ENCODE assay signal across 8 cellular contexts in the genomic region with DNA sequence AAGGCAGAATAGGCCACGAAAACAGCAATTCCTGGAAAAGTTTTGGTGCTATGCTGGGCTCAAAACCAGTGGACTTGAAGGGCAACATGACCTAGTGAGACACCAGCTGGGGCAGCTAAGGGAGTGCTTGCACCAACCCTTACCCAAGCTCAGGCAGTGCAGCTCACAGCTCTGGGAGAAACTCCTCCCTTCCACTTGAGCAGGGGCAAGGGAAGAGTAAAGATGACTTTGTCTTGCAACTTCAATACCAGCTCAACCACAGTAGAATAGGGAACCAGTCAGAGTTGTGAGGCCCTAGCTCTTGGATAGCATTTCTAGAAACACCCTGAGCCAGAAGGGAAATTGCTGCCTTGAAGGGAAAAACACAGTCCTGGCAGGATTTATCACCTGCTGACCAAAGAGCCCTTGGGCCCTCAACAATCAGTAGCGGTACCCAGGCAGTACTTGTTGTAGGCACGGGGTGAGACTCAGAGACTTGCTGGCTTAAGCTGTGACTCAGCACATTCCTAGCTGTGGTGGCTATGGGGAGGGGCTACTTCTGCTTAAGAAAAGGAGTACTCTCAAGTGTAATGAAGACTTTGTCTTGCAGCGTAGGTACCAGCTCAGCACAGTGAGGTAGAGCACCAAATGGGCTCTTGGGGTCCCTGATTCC. TPM values are rescaled to one million over a fixed set of nuclear protein-coding genes. Genes with fewer than 3 reads are reported as not detected.
DNase-seq lines count a peak whose midpoint lies in the region; ATAC-seq and TF ChIP-seq lines count a peak whose summit lies in the region.
"Had no signal": no experiment of that assay in that cellular context is flagged by ENCODE, and none has a peak within 500 bp of the region (broad histone marks: within the 10 kb centered on the region; RNA-seq: fewer than 3 reads in every experiment).

No MANE protein-coding gene starts in this region.

- no peaks in the 10 kb centered on the region for H3K9me3 ChIP-seq in RWPE2 (ENCODE audit: severe bottlenecking)

- peak; percentile 74 for DNase-seq in HFFc6
- no peak for DNase-seq in RWPE2 (ENCODE audit: low spot score)
- peak; percentile 87 for DNase-seq in glomerular visceral epithelial cell (ENCODE audit: extremely low spot score)
- DNase-seq in stimulated activated naive B cell treated with anti-CD40 and anti-IgM and Interleukin-4, amounts not matched to agents 10 μg/mL and 1 μg/mL and 100 μg/mL, for 72 hours, result no peak
- no peak for DNase-seq in activated T-cell treated with anti-CD3 and anti-CD28 coated beads, Interleukin-2, amount 50 U/mL, for 48 hours
- DNase-seq: activated naive CD4-positive, alpha-beta T cell had no signal

- H3K4me3 ChIP-seq in RWPE2 (ENCODE audit: severe bottlenecking), result no peak overlapping the region

- H3K27me3 ChIP-seq in RWPE2 (ENCODE audit: insufficient read depth, poor library complexity, severe bottlenecking), result no peaks in the 10 kb centered on the region

- TF ChIP-seq CTCF in HFFc6 (IDR thresholded peaks at IDR 0.05) (no peak), RWPE2 (IDR thresholded peaks at IDR 0.05; ENCODE audit: poor library complexity, severe bottlenecking) (no peak)

- no peaks in the 10 kb centered on the region for H3K9me3 Mint-ChIP-seq in HFFc6
- H3K9me3 Mint-ChIP-seq in stimulated activated naive B cell treated with anti-CD40 and anti-IgM and Interleukin-4, amounts not matched to agents 10 μg/mL and 1 μg/mL and 100 μg/mL, for 72 hours, result peaks cover 5 to 7% of the 10 kb centered on the region in 2 donors

- H3K36me3 Mint-ChIP-seq in HFFc6 (ENCODE audit: low read depth), result 0 out of 2 replicates have a peak, but pooled peaks cover 10% of the 10 kb centered on the region
- peaks cover 3% of the 10 kb centered on the region in 2 donors for H3K36me3 Mint-ChIP-seq in stimulated activated naive B cell treated with anti-CD40 and anti-IgM and Interleukin-4, amounts not matched to agents 10 μg/mL and 1 μg/mL and 100 μg/mL, for 72 hours

- H3K4me1 Mint-ChIP-seq in HFFc6 (ENCODE audit: low read depth), result peaks cover 13% of the 10 kb centered on the region
- H3K4me1 Mint-ChIP-seq in stimulated activated naive B cell treated with anti-CD40 and anti-IgM and Interleukin-4, amounts not matched to agents 10 μg/mL and 1 μg/mL and 100 μg/mL, for 72 hours, result peaks cover 2 to 11% of the 10 kb centered on the region in 2 donors

- H3K27ac Mint-ChIP-seq in HFFc6, result peak overlapping the region; percentile 72
- no peak overlapping the region for H3K27ac Mint-ChIP-seq in stimulated activated naive B cell treated with anti-CD40 and anti-IgM and Interleukin-4, amounts not matched to agents 10 μg/mL and 1 μg/mL and 100 μg/mL, for 72 hours

- peak overlapping the region; percentile 24 for H3K27ac ChIP-seq in RWPE2 (ENCODE audit: poor library complexity, severe bottlenecking)

- peaks cover 7% of the 10 kb centered on the region for H3K27me3 Mint-ChIP-seq in HFFc6 (ENCODE audit: insufficient read depth)
- H3K27me3 Mint-ChIP-seq in stimulated activated naive B cell treated with anti-CD40 and anti-IgM and Interleukin-4, amounts not matched to agents 10 μg/mL and 1 μg/mL and 100 μg/mL, for 72 hours, result peaks cover 3% of the 10 kb centered on the region in 2 donors

- peak; percentile 99 for ATAC-seq in RWPE2 (ENCODE audit: low read depth)
- peak; percentile 33 to 49 for ATAC-seq in stimulated activated naive B cell treated with anti-CD40 and anti-IgM and Interleukin-4, amounts not matched to agents 10 μg/mL and 1 μg/mL and 100 μg/mL, for 72 hours (replicated peaks)
- ATAC-seq in HG03025 (IDR thresholded peaks at IDR 0.05; ENCODE audit: low FRiP score, unreplicated experiment), result no peak
- ATAC-seq in GM19351 (IDR thresholded peaks at IDR 0.05; ENCODE audit: unreplicated experiment), result no peak

- H3K36me3 ChIP-seq in RWPE2 (ENCODE audit: low read depth), result no peaks in the 10 kb centered on the region

- H3K4me3 Mint-ChIP-seq in HFFc6, result no peak overlapping the region
- H3K4me3 Mint-ChIP-seq in stimulated activated naive B cell treated with anti-CD40 and anti-IgM and Interleukin-4, amounts not matched to agents 10 μg/mL and 1 μg/mL and 100 μg/mL, for 72 hours, result no peak overlapping the region

- peaks cover 9% of the 10 kb centered on the region for H3K4me1 ChIP-seq in RWPE2 (ENCODE audit: insufficient read depth, poor library complexity, severe bottlenecking)

RNA-seq across cellular contexts. Expression of gene ABCG2, which starts 19.7 kb away (rescaled TPM):
- total RNA-seq in HFFc6 (2021; fragmentation: NEBNext Ultra II Directional; extraction: Animal tissue kit (Norgen Biotek cat#: 25700)), result under 1 TPM; 0.10 to 0.33 (median 0.13) TPM

Comparison
In these comparisons a context has a peak if more than half of its experiments do, and no peak if none do; other contexts are left out.
1. DNase-seq: peak in HFFc6 (single experiment) and glomerular visceral epithelial cell (single experiment); none in RWPE2 (single experiment), stimulated activated naive B cell treated with anti-CD40 and anti-IgM and Interleukin-4, amounts not matched to agents 10 μg/mL and 1 μg/mL and 100 μg/mL, for 72 hours (single experiment) and activated T-cell treated with anti-CD3 and anti-CD28 coated beads, Interleukin-2, amount 50 U/mL, for 48 hours (0 of 2).
2. ATAC-seq: peak in RWPE2 (single experiment) and stimulated activated naive B cell treated with anti-CD40 and anti-IgM and Interleukin-4, amounts not matched to agents 10 μg/mL and 1 μg/mL and 100 μg/mL, for 72 hours (2 of 2); none in HG03025 (single experiment) and GM19351 (single experiment).